8 cellular contexts compared by ENCODE assay signal in genomic region chr6:16319813-16320532, GRCh38.
DNase-seq lines count a peak whose midpoint lies in the region; ATAC-seq and TF ChIP-seq lines count a peak whose summit lies in the region.

No MANE protein-coding gene starts in this region.

- ATAC-seq in GM18499 (IDR thresholded peaks at IDR 0.05; ENCODE audit: insufficient read depth, unreplicated experiment) (peak; percentile 50), HG02798 (IDR thresholded peaks at IDR 0.05; ENCODE audit: poor library complexity, unreplicated experiment) (peak; percentile 56)

- CTCF ChIA-PET in activated CD4-positive, alpha-beta memory T cell treated with anti-CD3 and anti-CD28 coated beads for 36 hours (lab: Charles Lee), result interaction anchor here (0.8 to 5.1 kb wide), 5 partner anchors 9 to 101 kb away, joined by 3 to 29 read pairs (median 4); no protein-coding TSS in a partner anchor

- H3K4me3 ChIP-seq in dorsolateral prefrontal cortex, result peak overlapping the region in 58 of 59 donors; percentile 10 to 62 (median 39)
- H3K4me3 ChIP-seq in mesendoderm (ENCODE audit: low read length), result no peak overlapping the region

- no CpG with 5 or more reads among the region's 16 CpGs for WGBS in mesendoderm (ENCODE audit: extremely low coverage, insufficient coverage, low lambda C conversion rate)

- no peak overlapping the region for H3K23ac ChIP-seq in mesendoderm (ENCODE audit: low read length)

- no peak overlapping the region for H3K4ac ChIP-seq in mesendoderm (ENCODE audit: low read depth, low read length)

- no peak overlapping the region for H3K18ac ChIP-seq in mesendoderm (ENCODE audit: low read length)

- H3K56ac ChIP-seq in mesendoderm (ENCODE audit: low read length), result peak overlapping the region; percentile 72

- no peaks in the 10 kb centered on the region for H3K36me3 ChIP-seq in mesendoderm (ENCODE audit: control insufficient read depth, insufficient read depth, low read length)

- no peak overlapping the region for H2BK120ac ChIP-seq in mesendoderm (ENCODE audit: low read depth, low read length)

- peak overlapping the region; percentile 18 for H2BK5ac ChIP-seq in mesendoderm (ENCODE audit: low read length)

- no peaks in the 10 kb centered on the region for H3K79me1 ChIP-seq in mesendoderm (ENCODE audit: low read length)

- no peak overlapping the region for H4K8ac ChIP-seq in mesendoderm (ENCODE audit: low read depth, low read length)

- H3K79me2 ChIP-seq in mesendoderm (ENCODE audit: control insufficient read depth, insufficient read depth, low read length), result no peaks in the 10 kb centered on the region

- POLR2A ChIA-PET in activated CD4-positive, alpha-beta memory T cell treated with anti-CD3 and anti-CD28 coated beads for 36 hours (lab: Charles Lee), result interaction anchor here (1.0 to 1.3 kb wide), 2 partner anchors 9 to 442 kb away, joined by 3 read pairs; no protein-coding TSS in a partner anchor

- H3K27me3 Mint-ChIP-seq in activated CD4-positive, alpha-beta memory T cell treated with anti-CD3 and anti-CD28 coated beads for 36 hours, result no peaks in the 10 kb centered on the region

- H3K27ac Mint-ChIP-seq in activated CD4-positive, alpha-beta memory T cell treated with anti-CD3 and anti-CD28 coated beads for 36 hours, result peak overlapping the region; percentile 84

- no peaks in the 10 kb centered on the region for H3K9me3 Mint-ChIP-seq in activated CD4-positive, alpha-beta memory T cell treated with anti-CD3 and anti-CD28 coated beads for 36 hours

- DNase-seq in NCI-H226 (peak; percentile 70), dorsolateral prefrontal cortex (peak in 9 of 10 donors; percentile 66 to 86 (median 77)), mesendoderm (peak; percentile 84), cortex of kidney (lab: John Stamatoyannopoulos, UW) (no peak)
- DNase-seq in activated CD4-positive, alpha-beta memory T cell treated with anti-CD3 and anti-CD28 coated beads for 36 hours, result peak; percentile 81
- DNase-seq in stimulated activated CD8-positive, alpha-beta memory T cell treated with anti-CD3 and anti-CD28 coated beads, Interleukin-15, amount 100 ng/mL, for 24 hours (ENCODE audit: low read depth), result peak; percentile 21

- peak overlapping the region; percentile 25 for H3K9ac ChIP-seq in mesendoderm (ENCODE audit: low read length)

- no peak overlapping the region for H2BK15ac ChIP-seq in mesendoderm (replicated peaks; ENCODE audit: low read depth)

- peak overlapping the region; percentile 50 for H3K4me3 Mint-ChIP-seq in activated CD4-positive, alpha-beta memory T cell treated with anti-CD3 and anti-CD28 coated beads for 36 hours

- peak in 12 of 56 donors; percentile 6 to 32 (median 13) for TF ChIP-seq CTCF in dorsolateral prefrontal cortex (IDR thresholded peaks at IDR 0.05 in 54 of 56, conservative IDR thresholded peaks at IDR 0.05 in 2 of 56; ENCODE audit: low read depth in 1 of 56, partially characterized antibody in 56 of 56)

- H3K4me1 Mint-ChIP-seq in activated CD4-positive, alpha-beta memory T cell treated with anti-CD3 and anti-CD28 coated beads for 36 hours (ENCODE audit: low read depth), result peaks cover 82% of the 10 kb centered on the region

- peaks cover 14% of the 10 kb centered on the region for H3K4me1 ChIP-seq in mesendoderm (ENCODE audit: control insufficient read depth, low read depth, low read length)

- H4K5ac ChIP-seq in mesendoderm (ENCODE audit: low read length), result no peak overlapping the region

- H3K27ac ChIP-seq in dorsolateral prefrontal cortex (peak overlapping the region; percentile 14 to 98 (median 91)), mesendoderm (ENCODE audit: low read depth, low read length) (peak overlapping the region; percentile 2)

- H3K4me2 ChIP-seq in mesendoderm (ENCODE audit: low read length), result no peak overlapping the region

- no peak overlapping the region for H2AK5ac ChIP-seq in mesendoderm (ENCODE audit: low read length)

- intact Hi-C loops in activated CD4-positive, alpha-beta memory T cell treated with anti-CD3 and anti-CD28 coated beads for 36 hours (cut with micrococcal nuclease), result loop anchor here (1.0 to 10.0 kb wide), 9 partner anchors 13 to 1585 kb away; no protein-coding TSS in a partner anchor
- intact Hi-C loops in dorsolateral prefrontal cortex (cut with DNase I), result loop anchor here in 1 of 2 donors (5.0 kb wide), 1 partner anchor 78 kb away; no protein-coding TSS in a partner anchor

- no peaks in the 10 kb centered on the region for H3K36me3 Mint-ChIP-seq in activated CD4-positive, alpha-beta memory T cell treated with anti-CD3 and anti-CD28 coated beads for 36 hours

- H3K27me3 ChIP-seq in dorsolateral prefrontal cortex (no peaks in the 10 kb centered on the region), mesendoderm (ENCODE audit: insufficient read depth, low read length, poor library complexity) (no peaks in the 10 kb centered on the region)
